In the genomic region with DNA sequence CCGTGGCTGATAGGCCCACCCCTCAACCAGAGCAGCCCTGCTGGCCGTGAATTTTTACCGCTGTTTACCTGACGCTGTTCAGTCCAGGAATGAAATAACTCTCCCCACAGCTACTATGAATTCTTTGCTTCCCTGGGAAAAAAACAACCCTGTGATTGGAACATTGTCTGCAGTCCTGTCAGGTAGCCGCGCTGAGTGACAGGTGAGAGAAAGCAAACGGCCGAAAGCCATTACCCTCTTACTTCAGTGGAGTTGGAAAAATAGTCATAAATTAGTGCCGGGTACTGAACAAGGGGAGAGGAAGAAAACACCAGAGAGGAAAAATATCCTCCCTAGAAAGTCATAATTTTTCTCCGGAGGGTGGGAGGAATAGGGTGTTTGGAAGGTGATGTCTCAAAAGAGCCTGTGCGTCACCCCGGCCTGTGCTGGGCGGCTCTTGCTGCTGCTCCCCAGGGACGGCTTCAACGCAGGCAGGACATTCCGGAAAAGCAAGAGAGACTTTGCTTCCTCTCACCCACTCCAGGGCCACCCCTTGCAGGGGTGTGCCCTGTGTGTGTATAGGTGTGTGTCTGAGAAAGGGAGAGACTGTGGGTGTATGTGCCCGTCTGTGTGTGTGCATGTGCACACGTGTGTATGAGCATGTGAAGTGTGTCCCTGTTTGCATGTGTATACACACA, we compare ENCODE assay signal across 18 cellular contexts.
"Had no signal": no experiment of that assay in that cellular context is flagged by ENCODE, and none has a peak within 500 bp of the region (broad histone marks: within the 10 kb centered on the region; RNA-seq: fewer than 3 reads in every experiment).

No MANE protein-coding gene starts in this region.

- H3K27ac ChIP-seq: brain microvascular endothelial cell, coronary artery, hepatocyte, psoas muscle, spleen had no signal

- H3K9me3 ChIP-seq: psoas muscle, spleen had no signal

- ATAC-seq: left cardiac atrium, psoas muscle had no signal

- H3K4me3 Mint-ChIP-seq: activated CD4-positive, alpha-beta memory T cell treated with anti-CD3 and anti-CD28 coated beads, Interleukin-2, amount 10 ng/mL, durations not matched to agents 7 days and 5 days; activated naive CD4-positive, alpha-beta T cell treated with anti-CD3 and anti-CD28 coated beads for 36 hours; nephron progenitor cell; stimulated activated naive B cell treated with anti-CD40 and anti-IgM and Interleukin-4, amounts not matched to agents 10 μg/mL and 1 μg/mL and 100 μg/mL, for 72 hours; T-helper 2 cell treated with Interferon-gamma antibody and Interleukin-4, amounts not matched to agents 5 μg/mL and 100 μg/mL, for 36 hours had no signal

- H3K36me3 Mint-ChIP-seq: stimulated activated naive B cell treated with anti-CD40 and anti-IgM and Interleukin-4, amounts not matched to agents 10 μg/mL and 1 μg/mL and 100 μg/mL, for 72 hours had no signal

- H3K4me2 ChIP-seq: hepatocyte had no signal

- H3K4me1 ChIP-seq: psoas muscle, spleen had no signal

- DNase-seq: activated CD4-positive, alpha-beta memory T cell treated with anti-CD3 and anti-CD28 coated beads, Interleukin-2, amount 10 ng/mL, durations not matched to agents 7 days and 5 days; activated CD4-positive, alpha-beta T cell treated with anti-CD3 and anti-CD28 coated beads for 48 hours; activated CD4-positive, CD25-positive, alpha-beta regulatory T cell; activated naive CD4-positive, alpha-beta T cell treated with anti-CD3 and anti-CD28 coated beads for 36 hours; activated T-cell treated with anti-CD3 and anti-CD28 coated beads, Interleukin-2, amount 50 U/mL, for 1 hour; brain microvascular endothelial cell; left cardiac atrium; midbrain; nephron progenitor cell; psoas muscle; spleen; stimulated activated CD4-positive, alpha-beta T cell treated with anti-CD3 and anti-CD28 coated beads, Interleukin-4, amount 100 ng/mL, for 4 hours; stimulated activated naive B cell treated with anti-CD40 and anti-IgM and Interleukin-4, amounts not matched to agents 10 μg/mL and 1 μg/mL and 100 μg/mL, for 72 hours had no signal

- H3K27ac Mint-ChIP-seq: activated CD4-positive, alpha-beta memory T cell treated with anti-CD3 and anti-CD28 coated beads, Interleukin-2, amount 10 ng/mL, durations not matched to agents 7 days and 5 days; activated naive CD4-positive, alpha-beta T cell treated with anti-CD3 and anti-CD28 coated beads for 36 hours; nephron progenitor cell; stimulated activated naive B cell treated with anti-CD40 and anti-IgM and Interleukin-4, amounts not matched to agents 10 μg/mL and 1 μg/mL and 100 μg/mL, for 72 hours; T-helper 2 cell treated with Interferon-gamma antibody and Interleukin-4, amounts not matched to agents 5 μg/mL and 100 μg/mL, for 36 hours had no signal

- H3K79me2 ChIP-seq: hepatocyte had no signal

- H3K36me3 ChIP-seq: brain microvascular endothelial cell, spleen had no signal

- H2AFZ ChIP-seq: hepatocyte had no signal

- H3K9me3 Mint-ChIP-seq: activated CD4-positive, alpha-beta memory T cell treated with anti-CD3 and anti-CD28 coated beads, Interleukin-2, amount 10 ng/mL, durations not matched to agents 7 days and 5 days; activated naive CD4-positive, alpha-beta T cell treated with anti-CD3 and anti-CD28 coated beads for 36 hours; nephron progenitor cell; stimulated activated naive B cell treated with anti-CD40 and anti-IgM and Interleukin-4, amounts not matched to agents 10 μg/mL and 1 μg/mL and 100 μg/mL, for 72 hours; T-helper 2 cell treated with Interferon-gamma antibody and Interleukin-4, amounts not matched to agents 5 μg/mL and 100 μg/mL, for 36 hours had no signal

- H3K4me3 ChIP-seq: coronary artery, hepatocyte, lung, psoas muscle, spleen had no signal

- FAIRE-seq: TTC549 had no signal

- H3K4me1 Mint-ChIP-seq: activated CD4-positive, alpha-beta memory T cell treated with anti-CD3 and anti-CD28 coated beads, Interleukin-2, amount 10 ng/mL, durations not matched to agents 7 days and 5 days; nephron progenitor cell; stimulated activated naive B cell treated with anti-CD40 and anti-IgM and Interleukin-4, amounts not matched to agents 10 μg/mL and 1 μg/mL and 100 μg/mL, for 72 hours had no signal

- H3K27me3 ChIP-seq: brain microvascular endothelial cell, hepatocyte had no signal
